In genomic region chr1:164587617-164588367, GRCh38 we compare ENCODE assay signal across 9 cellular contexts. TPM values are rescaled to one million over a fixed set of nuclear protein-coding genes. Genes with fewer than 3 reads are reported as not detected.
DNase-seq lines count a peak whose midpoint lies in the region; TF ChIP-seq lines count a peak whose summit lies in the region.
"Had no signal": no experiment of that assay in that cellular context is flagged by ENCODE, and none has a peak within 500 bp of the region (broad histone marks: within the 10 kb centered on the region; RNA-seq: fewer than 3 reads in every experiment).

No MANE protein-coding gene starts in this region.

- H2AFZ ChIP-seq in KMS-11 (ENCODE audit: low read depth): no peak overlapping the region

- no peaks in the 10 kb centered on the region for H3K9me3 ChIP-seq in sigmoid colon

- peak overlapping the region; percentile 47 for H3K4me3 Mint-ChIP-seq in glutamatergic neuron (ENCODE audit: unreplicated experiment)
- no peak overlapping the region for H3K4me3 Mint-ChIP-seq in T-helper 2 cell treated with Interferon-gamma antibody and Interleukin-4, amounts not matched to agents 5 μg/mL and 100 μg/mL, for 36 hours
- no peak overlapping the region for H3K4me3 Mint-ChIP-seq in activated naive CD8-positive, alpha-beta T cell treated with anti-CD3 and anti-CD28 coated beads for 36 hours

- 77 to 78% methylated on average over 10 of the region's 10 CpGs for WGBS in sigmoid colon, 2 donors

- TF ChIP-seq CTCF in KMS-11 (conservative IDR thresholded peaks at IDR 0.05; ENCODE audit: low read depth, low read length): no peak
- TF ChIP-seq CTCF in glutamatergic neuron (IDR thresholded peaks at IDR 0.05; ENCODE audit: partially characterized antibody, unreplicated experiment): no peak
- no peak for TF ChIP-seq CTCF in sigmoid colon (IDR thresholded peaks at IDR 0.05)

- no peak for TF ChIP-seq EP300 in sigmoid colon (IDR thresholded peaks at IDR 0.05)

- H3K27me3 Mint-ChIP-seq in glutamatergic neuron (ENCODE audit: unreplicated experiment): no peaks in the 10 kb centered on the region
- no peaks in the 10 kb centered on the region for H3K27me3 Mint-ChIP-seq in T-helper 2 cell treated with Interferon-gamma antibody and Interleukin-4, amounts not matched to agents 5 μg/mL and 100 μg/mL, for 36 hours (ENCODE audit: low read depth)
- peaks cover 33% of the 10 kb centered on the region for H3K27me3 Mint-ChIP-seq in activated naive CD8-positive, alpha-beta T cell treated with anti-CD3 and anti-CD28 coated beads for 36 hours

- H3K9ac ChIP-seq in KMS-11: no peak overlapping the region

- no peaks in the 10 kb centered on the region for H3K36me3 Mint-ChIP-seq in glutamatergic neuron (ENCODE audit: unreplicated experiment)
- no peaks in the 10 kb centered on the region for H3K36me3 Mint-ChIP-seq in T-helper 2 cell treated with Interferon-gamma antibody and Interleukin-4, amounts not matched to agents 5 μg/mL and 100 μg/mL, for 36 hours (ENCODE audit: low read depth)
- no peaks in the 10 kb centered on the region for H3K36me3 Mint-ChIP-seq in activated naive CD8-positive, alpha-beta T cell treated with anti-CD3 and anti-CD28 coated beads for 36 hours

- no peaks in the 10 kb centered on the region for H3K79me2 ChIP-seq in KMS-11 (ENCODE audit: insufficient read depth, low read depth)

- H3K36me3 ChIP-seq in KMS-11 (ENCODE audit: insufficient read depth): no peaks in the 10 kb centered on the region
- peaks cover 0 to 8% (median 0%) of the 10 kb centered on the region in 4 donors for H3K36me3 ChIP-seq in sigmoid colon

- intact Hi-C loops in sigmoid colon (cut with DNase I): loop anchor here (10.0 kb wide), 1 partner anchor 337 kb away; no protein-coding TSS in a partner anchor

- H3K4me3 ChIP-seq in KMS-11 (IDR thresholded peaks at IDR 0.05; ENCODE audit: insufficient read depth, low read depth, low read length) (peak overlapping the region; percentile 19), sigmoid colon (peak overlapping the region in 2 of 4 donors; percentile 42)

- peak overlapping the region; percentile 40; the same call in 1 of the 2 replicates for H3K4me2 ChIP-seq in KMS-11

- H3K27ac Mint-ChIP-seq in glutamatergic neuron (ENCODE audit: unreplicated experiment): peak overlapping the region; percentile 57
- H3K27ac Mint-ChIP-seq in T-helper 2 cell treated with Interferon-gamma antibody and Interleukin-4, amounts not matched to agents 5 μg/mL and 100 μg/mL, for 36 hours: no peak overlapping the region
- H3K27ac Mint-ChIP-seq in activated naive CD8-positive, alpha-beta T cell treated with anti-CD3 and anti-CD28 coated beads for 36 hours: no peak overlapping the region

- TF ChIP-seq POLR2A in sigmoid colon (IDR thresholded peaks at IDR 0.05): no peak

- H3K9me3 Mint-ChIP-seq in glutamatergic neuron (ENCODE audit: unreplicated experiment): peaks cover 4% of the 10 kb centered on the region
- no peaks in the 10 kb centered on the region for H3K9me3 Mint-ChIP-seq in T-helper 2 cell treated with Interferon-gamma antibody and Interleukin-4, amounts not matched to agents 5 μg/mL and 100 μg/mL, for 36 hours
- no peaks in the 10 kb centered on the region for H3K9me3 Mint-ChIP-seq in activated naive CD8-positive, alpha-beta T cell treated with anti-CD3 and anti-CD28 coated beads for 36 hours

- H3K27ac ChIP-seq in KMS-11 (peak overlapping the region; percentile 52; the same call in 1 of the 2 replicates), sigmoid colon (peak overlapping the region; percentile 76 to 90 (median 88))

- no peaks in the 10 kb centered on the region for H4K20me1 ChIP-seq in KMS-11 (ENCODE audit: insufficient read depth)

- no peaks in the 10 kb centered on the region for H3K27me3 ChIP-seq in KMS-11 (ENCODE audit: insufficient read depth, low read depth)
- no peaks in the 10 kb centered on the region for H3K27me3 ChIP-seq in sigmoid colon

- DNase-seq in NCI-H510A (lab: John Stamatoyannopoulos, UW) (peak; percentile 23), glutamatergic neuron (no peak), sigmoid colon (no peak), OCI-M1 (lab: John Stamatoyannopoulos, UW) (no peak)
- DNase-seq in T-helper 2 cell treated with Interferon-gamma antibody and Interleukin-4, amounts not matched to agents 5 μg/mL and 100 μg/mL, for 36 hours (ENCODE audit: low spot score): no peak
- no peak for DNase-seq in activated naive CD8-positive, alpha-beta T cell treated with anti-CD3 and anti-CD28 coated beads for 36 hours
- DNase-seq: KG1 had no signal

- peaks cover 36% of the 10 kb centered on the region for H3K4me1 Mint-ChIP-seq in glutamatergic neuron (ENCODE audit: low read depth, unreplicated experiment)
- H3K4me1 Mint-ChIP-seq in T-helper 2 cell treated with Interferon-gamma antibody and Interleukin-4, amounts not matched to agents 5 μg/mL and 100 μg/mL, for 36 hours (ENCODE audit: low read depth): no peaks in the 10 kb centered on the region
- H3K4me1 Mint-ChIP-seq in activated naive CD8-positive, alpha-beta T cell treated with anti-CD3 and anti-CD28 coated beads for 36 hours: no peaks in the 10 kb centered on the region

- H3K4me1 ChIP-seq in KMS-11 (ENCODE audit: low read depth, poor library complexity, severe bottlenecking): peaks cover 36% of the 10 kb centered on the region
- H3K4me1 ChIP-seq in sigmoid colon: peaks cover 0 to 98% (median 94%) of the 10 kb centered on the region in 4 donors

RNA-seq across cellular contexts. Expression of gene PBX1, which starts 28.8 kb away (rescaled TPM):
- total RNA-seq in glutamatergic neuron (ENCODE audit: unreplicated experiment): 98.7 TPM
- total RNA-seq in sigmoid colon: 100 to 1,000 TPM; 118 to 168 (median 161) TPM
- polyA plus RNA-seq in sigmoid colon: 10 to 100 TPM in 2 of 3 donors, 1 to 10 TPM in 1; 6.7 to 18.0 (median 11.4) TPM
- total RNA-seq in activated naive CD8-positive, alpha-beta T cell treated with anti-CD3 and anti-CD28 coated beads for 36 hours: under 1 TPM in 1 of 2 experiments, not detected in 1; 0.04 TPM
- total RNA-seq: OCI-LY7 had no signal

Comparison
In these comparisons a context has a peak if more than half of its experiments do, and no peak if none do; other contexts are left out.
1. RNA of gene PBX1, which starts 28.8 kb away (total RNA-seq): 118 to 168 TPM in sigmoid colon and 98.7 TPM in glutamatergic neuron (single experiment); 0.04 TPM in activated naive CD8-positive, alpha-beta T cell treated with anti-CD3 and anti-CD28 coated beads for 36 hours; every median in the first group is over 10 times any median in the second.